Comparison of ENCODE assay signal across 8 cellular contexts in genomic region chr18:78984941-78985784, GRCh38. TPM values are rescaled to one million over a fixed set of nuclear protein-coding genes. Genes with fewer than 3 reads are reported as not detected.
DNase-seq lines count a peak whose midpoint lies in the region; TF ChIP-seq lines count a peak whose summit lies in the region.

No MANE protein-coding gene starts in this region.

- H3K27ac Mint-ChIP-seq in neural progenitor cell (peak overlapping the region; percentile 26), CD14-positive monocyte (peak overlapping the region in 1 of 7 donors; percentile 69)

- no peaks in the 10 kb centered on the region; the same call in none of the 2 replicates for H3K36me3 ChIP-seq in HAP-1 (replicated peaks)
- H3K36me3 ChIP-seq in neural progenitor cell = no peaks in the 10 kb centered on the region
- H3K36me3 ChIP-seq in tibial nerve = no peaks in the 10 kb centered on the region

- TF ChIP-seq POLR2A in tibial nerve (IDR thresholded peaks at IDR 0.05) = no peak

- in situ Hi-C loops in HAP-1 (cut with MboI; ENCODE audit: low sequenced_read_pairs) = loop anchor here (10.0 kb wide), 1 partner anchor 320 kb away; no protein-coding TSS in a partner anchor

- peak overlapping the region; percentile 68 for H3K4me3 Mint-ChIP-seq in neural progenitor cell
- peak overlapping the region in 1 of 2 donors; percentile 79 for H3K4me3 Mint-ChIP-seq in CD14-positive monocyte

- peaks cover 63% of the 10 kb centered on the region for H3K4me1 ChIP-seq in HAP-1
- H3K4me1 ChIP-seq in neural progenitor cell = peaks cover 78% of the 10 kb centered on the region
- H3K4me1 ChIP-seq in tibial nerve = peaks cover 0 to 30% (median 2%) of the 10 kb centered on the region in 4 donors

- H3K9me3 Mint-ChIP-seq in neural progenitor cell (no peaks in the 10 kb centered on the region), CD14-positive monocyte (peaks cover 0 to 15% (median 6%) of the 10 kb centered on the region in 7 donors)

- POLR2A ChIA-PET in GM10248 (lab: Yijun Ruan, JAX) = no interaction called here

- H3K9me3 ChIP-seq in HAP-1 = no peaks in the 10 kb centered on the region
- H3K9me3 ChIP-seq in neural progenitor cell (ENCODE audit: low read depth) = no peaks in the 10 kb centered on the region
- no peaks in the 10 kb centered on the region for H3K9me3 ChIP-seq in tibial nerve

- H3K4me1 Mint-ChIP-seq in neural progenitor cell (peaks cover 52% of the 10 kb centered on the region), CD14-positive monocyte (peaks cover 2% of the 10 kb centered on the region)

- H3K4me2 ChIP-seq in neural progenitor cell = peak overlapping the region; percentile 89

- no peaks in the 10 kb centered on the region for H3K27me3 ChIP-seq in HAP-1 (ENCODE audit: low read depth)
- H3K27me3 ChIP-seq in neural progenitor cell = peaks cover 59% of the 10 kb centered on the region
- peaks cover 0 to 94% of the 10 kb centered on the region in 2 donors for H3K27me3 ChIP-seq in tibial nerve

- H2AFZ ChIP-seq in neural progenitor cell (replicated peaks) = no peak overlapping the region

- no peak overlapping the region for H3K9ac ChIP-seq in neural progenitor cell

- intact Hi-C loops in CD14-positive monocyte (cut with micrococcal nuclease) = no loop called here

- TF ChIP-seq CTCF in GM10248 (IDR thresholded peaks at IDR 0.05; ENCODE audit: control extremely low read depth, extremely low read depth, low read depth, missing control alignments) = peak; percentile 63
- peak; percentile 24 for TF ChIP-seq CTCF in neural progenitor cell (IDR thresholded peaks at IDR 0.05)
- no peak for TF ChIP-seq CTCF in CD14-positive monocyte (IDR thresholded peaks at IDR 0.05)
- no peak for TF ChIP-seq CTCF in tibial nerve (IDR thresholded peaks at IDR 0.05)

- DNase-seq in GM10248 (ENCODE audit: extremely low spot score) (peak; percentile 55), HAP-1 (ENCODE audit: low spot score in 2 of 2) (peak; percentile 63 to 76), NCI-H345 treated with DMSO at 0.1 percent for 48 hours (lab: John Stamatoyannopoulos, UW; ENCODE audit: unreplicated experiment) (peak; percentile 74), dermis microvascular lymphatic vessel endothelial cell (ENCODE audit: low read depth in 2 of 2) (peak; percentile 3 to 7), neural progenitor cell (ENCODE audit: low spot score) (peak; percentile 82), CD14-positive monocyte (ENCODE audit: low spot score) (no peak), tibial nerve (ENCODE audit: low spot score in 2 of 2) (no peak)
- DNase-seq in stimulated activated CD8-positive, alpha-beta memory T cell treated with anti-CD3 and anti-CD28 coated beads, Interleukin-4, amount 100 ng/mL, for 48 hours = no peak

- WGBS in tibial nerve, 2 donors = 25 to 28% methylated on average over 30 of the region's 30 CpGs

- H3K4me3 ChIP-seq in HAP-1 (peak overlapping the region; percentile 18), neural progenitor cell (peak overlapping the region; percentile 89), tibial nerve (no peak overlapping the region)

- peaks cover 2% of the 10 kb centered on the region for H3K36me3 Mint-ChIP-seq in neural progenitor cell
- H3K36me3 Mint-ChIP-seq in CD14-positive monocyte = no peaks in the 10 kb centered on the region

- H3K27me3 Mint-ChIP-seq in neural progenitor cell (ENCODE audit: insufficient read depth, low read depth) (peaks cover 31% of the 10 kb centered on the region), CD14-positive monocyte (ENCODE audit: low read depth in 3 of 3) (peaks cover 65 to 79% (median 69%) of the 10 kb centered on the region in 3 donors)

- H3F3A ChIP-seq in neural progenitor cell (ENCODE audit: low read depth) = peaks cover 57% of the 10 kb centered on the region

- TF ChIP-seq EP300 in tibial nerve (IDR thresholded peaks at IDR 0.05) = no peak

- CTCF ChIA-PET in GM10248 (lab: Yijun Ruan, JAX) = interaction anchor here (0.7 to 1.7 kb wide), 7 partner anchors 10 to 263 kb away, joined by 3 to 6 read pairs (median 3); no protein-coding TSS in a partner anchor

- peaks cover 92% of the 10 kb centered on the region for H4K20me1 ChIP-seq in neural progenitor cell (ENCODE audit: low read depth)

- H3K27ac ChIP-seq in neural progenitor cell = no peak overlapping the region
- H3K27ac ChIP-seq in tibial nerve = no peak overlapping the region

- peaks cover 100% of the 10 kb centered on the region for H3K79me2 ChIP-seq in neural progenitor cell (ENCODE audit: low read depth)

RNA-seq across cellular contexts. Expression of gene SALL3, which starts 5.5 kb away (rescaled TPM):
- not detected in 2 replicates for total RNA-seq in dermis microvascular lymphatic vessel endothelial cell
- 27.7 and 36.5 TPM in 2 replicates for total RNA-seq in neural progenitor cell (ENCODE audit: low replicate concordance)
- polyA plus RNA-seq in CD14-positive monocyte = not detected
- not detected for total RNA-seq in tibial nerve

Comparison
In these comparisons a context has a peak if more than half of its experiments do, and no peak if none do; other contexts are left out.
1. DNase-seq: peak in GM10248 (single experiment), HAP-1 (2 of 2), NCI-H345 treated with DMSO at 0.1 percent for 48 hours (single experiment), dermis microvascular lymphatic vessel endothelial cell (2 of 2) and neural progenitor cell (single experiment); none in CD14-positive monocyte (single experiment), stimulated activated CD8-positive, alpha-beta memory T cell treated with anti-CD3 and anti-CD28 coated beads, Interleukin-4, amount 100 ng/mL, for 48 hours (single experiment) and tibial nerve (0 of 2).
2. CTCF ChIP-seq: peak in GM10248 (single experiment) and neural progenitor cell (single experiment); none in CD14-positive monocyte (single experiment) and tibial nerve (0 of 5).
3. H3K4me3 ChIP-seq: peak in HAP-1 (single experiment) and neural progenitor cell (single experiment); none in tibial nerve (0 of 4).
4. RNA of gene SALL3, which starts 5.5 kb away (total RNA-seq): 27.7 to 36.5 TPM in neural progenitor cell; not detected in dermis microvascular lymphatic vessel endothelial cell and not detected in tibial nerve; every median in the first group is over 10 times any median in the second.